ENCODE assay signal across 10 cellular contexts in genomic region chr5:133992429-133993151, GRCh38. TPM values are rescaled to one million over a fixed set of nuclear protein-coding genes. Genes with fewer than 3 reads are reported as not detected.
DNase-seq lines count a peak whose midpoint lies in the region; ATAC-seq lines count a peak whose summit lies in the region.
"Had no signal": no experiment of that assay in that cellular context is flagged by ENCODE, and none has a peak within 500 bp of the region (broad histone marks: within the 10 kb centered on the region; RNA-seq: fewer than 3 reads in every experiment).

No MANE protein-coding gene starts in this region.

- H3K36me3 ChIP-seq in Karpas-422 (ENCODE audit: insufficient read depth, low read length): peaks cover 29% of the 10 kb centered on the region

- H3K4me1 ChIP-seq in Karpas-422 (ENCODE audit: low read length): peaks cover 25% of the 10 kb centered on the region

- peaks cover 66% of the 10 kb centered on the region for H4K20me1 ChIP-seq in Karpas-422 (ENCODE audit: insufficient read depth, low read depth, low read length)

- H3K27me3 ChIP-seq in Karpas-422 (ENCODE audit: low read length): no peaks in the 10 kb centered on the region

- no peak overlapping the region for H2AFZ ChIP-seq in Karpas-422 (ENCODE audit: low read length)

- DNase-seq in DMS79 treated with DMSO at 0.1 percent for 48 hours (lab: John Stamatoyannopoulos, UW): peak; percentile 16
- no peak for DNase-seq in DMS79 (lab: John Stamatoyannopoulos, UW)
- peak; percentile 74 for DNase-seq in NCI-H69 (lab: John Stamatoyannopoulos, UW)
- DNase-seq in Right ventricle myocardium superior: peak; percentile 64
- peak; percentile 64 for DNase-seq in putamen (ENCODE audit: low spot score)
- DNase-seq in Karpas-422: no peak
- no peak for DNase-seq in kidney tubule cell (ENCODE audit: low spot score)
- DNase-seq: ACHN had no signal

- no peaks in the 10 kb centered on the region for H3K9me2 ChIP-seq in Karpas-422 (replicated peaks; ENCODE audit: insufficient read depth, low read length)

- no peak overlapping the region for H3K27ac ChIP-seq in Karpas-422 (ENCODE audit: low read length)

- H3K9ac ChIP-seq in Karpas-422 (ENCODE audit: low read length): no peak overlapping the region

- H3K4me3 ChIP-seq in Karpas-422 (ENCODE audit: low read length): no peak overlapping the region

- peaks cover 86% of the 10 kb centered on the region for H3K79me2 ChIP-seq in Karpas-422 (ENCODE audit: low read length)

- peak; percentile 69 for ATAC-seq in Right ventricle myocardium superior (ENCODE audit: poor library complexity)
- no peak for ATAC-seq in GM18520 (IDR thresholded peaks at IDR 0.05; ENCODE audit: unreplicated experiment)
- ATAC-seq: stimulated activated memory B cell treated with anti-CD40 and anti-IgM and Interleukin-4, amounts not matched to agents 10 μg/mL and 1 μg/mL and 100 μg/mL, for 72 hours had no signal

- intact Hi-C loops in Right ventricle myocardium superior (cut with DNase I): no loop called here

- no peak overlapping the region for H3K4me2 ChIP-seq in Karpas-422 (ENCODE audit: low read depth, low read length, poor library complexity, severe bottlenecking)

- H3K9me3 ChIP-seq in Karpas-422 (ENCODE audit: low read length): no peaks in the 10 kb centered on the region

RNA-seq across cellular contexts. Expression of gene VDAC1, which starts 12.2 kb away (rescaled TPM):
- total RNA-seq in Right ventricle myocardium superior: 475 TPM
- total RNA-seq in Karpas-422 (2014; rRNA removed; shearing (Covaris generic); ENCODE audit: low replicate concordance): 218 and 303 TPM in 2 replicates

RNA-seq across cellular contexts. Expression of gene C5orf15, which starts 24.2 kb away (rescaled TPM):
- 34.8 TPM for total RNA-seq in Right ventricle myocardium superior
- 20.5 and 57.4 TPM in 2 replicates for total RNA-seq in Karpas-422 (2014; rRNA removed; shearing (Covaris generic); ENCODE audit: low replicate concordance)

Comparison
In these comparisons a context has a peak if more than half of its experiments do, and no peak if none do; other contexts are left out.
1. DNase-seq: peak in DMS79 treated with DMSO at 0.1 percent for 48 hours (single experiment), NCI-H69 (single experiment), Right ventricle myocardium superior (single experiment) and putamen (single experiment); none in DMS79 (single experiment), Karpas-422 (single experiment) and kidney tubule cell (single experiment).